1 cellular context compared by ENCODE assay signal in the genomic region with DNA sequence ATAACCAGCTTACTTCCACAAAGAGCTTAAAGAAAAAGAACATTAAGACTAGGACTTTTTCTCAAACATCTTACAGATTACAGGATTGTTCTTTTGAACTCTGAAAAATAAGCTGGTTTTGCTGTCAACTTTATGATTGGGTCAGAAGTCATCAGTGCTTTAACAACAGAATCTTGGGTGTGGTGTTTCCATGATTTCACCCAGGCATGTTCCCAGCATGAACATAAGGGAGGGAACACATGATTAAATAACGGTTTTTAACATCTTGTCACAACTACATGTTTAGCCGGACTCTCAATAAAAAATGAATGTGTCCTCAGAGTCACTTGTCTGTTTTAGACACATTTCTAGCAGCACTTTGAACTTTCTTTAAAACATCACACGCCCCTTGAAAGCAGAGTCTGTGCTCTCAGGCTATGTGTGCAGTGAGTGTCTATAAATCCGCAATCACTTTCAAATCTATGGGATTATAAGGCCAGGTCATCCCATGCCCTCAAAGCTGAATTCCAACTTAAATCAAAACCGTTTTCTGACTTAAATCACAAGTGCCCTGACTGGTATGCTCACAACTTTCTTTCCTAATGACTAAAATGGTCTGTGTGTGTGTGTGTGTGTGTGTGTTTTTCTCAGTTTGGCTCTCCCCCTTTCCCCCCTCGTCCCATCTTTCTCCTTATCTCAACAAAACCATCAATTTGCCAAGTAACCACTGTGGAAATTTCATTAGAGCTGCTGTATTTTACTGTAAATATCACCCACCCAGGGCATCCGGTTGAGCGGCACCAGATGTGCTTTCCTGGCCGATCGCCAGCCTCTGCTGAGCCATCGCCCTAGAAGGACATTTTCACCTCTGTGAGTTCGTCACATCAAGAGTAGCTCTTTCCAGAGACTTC.
TF ChIP-seq lines count a peak whose summit lies in the region.

No MANE protein-coding gene starts in this region.

TF ChIP-seq in GM23338, 12 proteins besides CTCF, POLR2A, EP300 and RAD21 (continued from another document):
- TF ChIP-seq, protein P1, sequence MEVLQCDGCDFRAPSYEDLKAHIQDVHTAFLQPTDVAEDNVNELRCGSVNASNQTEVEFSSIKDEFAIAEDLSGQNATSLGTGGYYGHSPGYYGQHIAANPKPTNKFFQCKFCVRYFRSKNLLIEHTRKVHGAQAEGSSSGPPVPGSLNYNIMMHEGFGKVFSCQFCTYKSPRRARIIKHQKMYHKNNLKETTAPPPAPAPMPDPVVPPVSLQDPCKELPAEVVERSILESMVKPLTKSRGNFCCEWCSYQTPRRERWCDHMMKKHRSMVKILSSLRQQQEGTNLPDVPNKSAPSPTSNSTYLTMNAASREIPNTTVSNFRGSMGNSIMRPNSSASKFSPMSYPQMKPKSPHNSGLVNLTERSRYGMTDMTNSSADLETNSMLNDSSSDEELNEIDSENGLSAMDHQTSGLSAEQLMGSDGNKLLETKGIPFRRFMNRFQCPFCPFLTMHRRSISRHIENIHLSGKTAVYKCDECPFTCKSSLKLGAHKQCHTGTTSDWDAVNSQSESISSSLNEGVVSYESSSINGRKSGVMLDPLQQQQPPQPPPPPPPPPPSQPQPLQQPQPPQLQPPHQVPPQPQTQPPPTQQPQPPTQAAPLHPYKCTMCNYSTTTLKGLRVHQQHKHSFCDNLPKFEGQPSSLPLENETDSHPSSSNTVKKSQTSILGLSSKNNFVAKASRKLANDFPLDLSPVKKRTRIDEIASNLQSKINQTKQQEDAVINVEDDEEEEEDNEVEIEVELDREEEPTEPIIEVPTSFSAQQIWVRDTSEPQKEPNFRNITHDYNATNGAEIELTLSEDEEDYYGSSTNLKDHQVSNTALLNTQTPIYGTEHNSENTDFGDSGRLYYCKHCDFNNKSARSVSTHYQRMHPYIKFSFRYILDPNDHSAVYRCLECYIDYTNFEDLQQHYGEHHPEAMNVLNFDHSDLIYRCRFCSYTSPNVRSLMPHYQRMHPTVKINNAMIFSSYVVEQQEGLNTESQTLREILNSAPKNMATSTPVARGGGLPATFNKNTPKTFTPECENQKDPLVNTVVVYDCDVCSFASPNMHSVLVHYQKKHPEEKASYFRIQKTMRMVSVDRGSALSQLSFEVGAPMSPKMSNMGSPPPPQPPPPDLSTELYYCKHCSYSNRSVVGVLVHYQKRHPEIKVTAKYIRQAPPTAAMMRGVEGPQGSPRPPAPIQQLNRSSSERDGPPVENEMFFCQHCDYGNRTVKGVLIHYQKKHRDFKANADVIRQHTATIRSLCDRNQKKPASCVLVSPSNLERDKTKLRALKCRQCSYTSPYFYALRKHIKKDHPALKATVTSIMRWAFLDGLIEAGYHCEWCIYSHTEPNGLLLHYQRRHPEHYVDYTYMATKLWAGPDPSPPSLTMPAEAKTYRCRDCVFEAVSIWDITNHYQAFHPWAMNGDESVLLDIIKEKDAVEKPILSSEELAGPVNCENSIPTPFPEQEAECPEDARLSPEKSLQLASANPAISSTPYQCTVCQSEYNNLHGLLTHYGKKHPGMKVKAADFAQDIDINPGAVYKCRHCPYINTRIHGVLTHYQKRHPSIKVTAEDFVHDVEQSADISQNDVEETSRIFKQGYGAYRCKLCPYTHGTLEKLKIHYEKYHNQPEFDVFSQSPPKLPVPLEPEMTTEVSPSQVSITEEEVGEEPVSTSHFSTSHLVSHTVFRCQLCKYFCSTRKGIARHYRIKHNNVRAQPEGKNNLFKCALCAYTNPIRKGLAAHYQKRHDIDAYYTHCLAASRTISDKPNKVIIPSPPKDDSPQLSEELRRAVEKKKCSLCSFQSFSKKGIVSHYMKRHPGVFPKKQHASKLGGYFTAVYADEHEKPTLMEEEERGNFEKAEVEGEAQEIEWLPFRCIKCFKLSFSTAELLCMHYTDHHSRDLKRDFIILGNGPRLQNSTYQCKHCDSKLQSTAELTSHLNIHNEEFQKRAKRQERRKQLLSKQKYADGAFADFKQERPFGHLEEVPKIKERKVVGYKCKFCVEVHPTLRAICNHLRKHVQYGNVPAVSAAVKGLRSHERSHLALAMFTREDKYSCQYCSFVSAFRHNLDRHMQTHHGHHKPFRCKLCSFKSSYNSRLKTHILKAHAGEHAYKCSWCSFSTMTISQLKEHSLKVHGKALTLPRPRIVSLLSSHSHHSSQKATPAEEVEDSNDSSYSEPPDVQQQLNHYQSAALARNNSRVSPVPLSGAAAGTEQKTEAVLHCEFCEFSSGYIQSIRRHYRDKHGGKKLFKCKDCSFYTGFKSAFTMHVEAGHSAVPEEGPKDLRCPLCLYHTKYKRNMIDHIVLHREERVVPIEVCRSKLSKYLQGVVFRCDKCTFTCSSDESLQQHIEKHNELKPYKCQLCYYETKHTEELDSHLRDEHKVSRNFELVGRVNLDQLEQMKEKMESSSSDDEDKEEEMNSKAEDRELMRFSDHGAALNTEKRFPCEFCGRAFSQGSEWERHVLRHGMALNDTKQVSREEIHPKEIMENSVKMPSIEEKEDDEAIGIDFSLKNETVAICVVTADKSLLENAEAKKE (CRISPR knock-in tag; IDR thresholded peaks at IDR 0.05): no peak
